Comparison of ENCODE assay signal across 1 cellular context in genomic region chr1:102799496-102799895, GRCh38.
TF ChIP-seq lines count a peak whose summit lies in the region.

No MANE protein-coding gene starts in this region.

TF ChIP-seq in endothelial cell of umbilical vein, 7 proteins besides CTCF, POLR2A, EP300 and RAD21:
- TF ChIP-seq MYC (IDR thresholded peaks at IDR 0.05; ENCODE audit: low read depth, low read length) (no peak), GATA2 (IDR thresholded peaks at IDR 0.05; ENCODE audit: insufficient read depth, insufficient read length, low read depth, low read length) (no peak), JUN (IDR thresholded peaks at IDR 0.05; ENCODE audit: borderline replicate concordance, insufficient read depth, insufficient read length, low read depth) (no peak), EZH2 (IDR thresholded peaks at IDR 0.05; ENCODE audit: borderline replicate concordance, low read depth, low read length, severe bottlenecking) (no peak), POLR2AphosphoS5 (IDR thresholded peaks at IDR 0.05; ENCODE audit: insufficient read depth, low read depth, low read length) (no peak), FOS (IDR thresholded peaks at IDR 0.05; ENCODE audit: borderline replicate concordance, insufficient read depth, low read length) (no peak), MAX (IDR thresholded peaks at IDR 0.05; ENCODE audit: insufficient read depth, insufficient read length) (no peak)
